ENCODE assay signal across 34 cellular contexts in genomic region chr12:99946131-99946530, GRCh38.
"Had no signal": no experiment of that assay in that cellular context is flagged by ENCODE, and none has a peak within 500 bp of the region (broad histone marks: within the 10 kb centered on the region; RNA-seq: fewer than 3 reads in every experiment).

No MANE protein-coding gene starts in this region.

- H3K4me2 ChIP-seq: KMS-11 had no signal

- H3K27me3 ChIP-seq: MG63 had no signal

- H3K27ac ChIP-seq: KMS-11 had no signal

- H3K4me3 ChIP-seq: MG63 had no signal

- H3K9me3 ChIP-seq: MG63 had no signal

- H3K9ac ChIP-seq: KMS-11 had no signal

- H3K36me3 ChIP-seq: MG63 had no signal

- DNase-seq: Karpas-422, Kasumi-1, MG63, MM.1S, MV-4-11, NCI-H1048, NCI-H1092, NCI-H1092 treated with DMSO at 0.1 percent for 48 hours, NCI-H1105, NCI-H1105 treated with DMSO at 0.1 percent for 48 hours, NCI-H1417, NCI-H1417 treated with DMSO at 0.1 percent for 48 hours, NCI-H1436, NCI-H1436 treated with DMSO at 0.1 percent for 48 hours, NCI-H146, NCI-H1694, NCI-H1694 treated with DMSO at 0.1 percent for 48 hours, NCI-H187, NCI-H187 treated with DMSO at 0.1 percent for 48 hours, NCI-H1930, NCI-H2029, NCI-H2029 treated with DMSO at 0.1 percent for 48 hours, NCI-H2081, NCI-H2081 treated with DMSO at 0.1 percent for 48 hours, NCI-H2107, NCI-H2171, NCI-H2171 treated with DMSO at 0.1 percent for 48 hours, NCI-H2227 treated with DMSO at 0.1 percent for 48 hours, NCI-H226, NCI-H345, NCI-H446, NCI-H446 treated with DMSO at 0.1 percent for 48 hours, NCI-H510A had no signal
